8 cellular contexts compared by ENCODE assay signal in the genomic region with DNA sequence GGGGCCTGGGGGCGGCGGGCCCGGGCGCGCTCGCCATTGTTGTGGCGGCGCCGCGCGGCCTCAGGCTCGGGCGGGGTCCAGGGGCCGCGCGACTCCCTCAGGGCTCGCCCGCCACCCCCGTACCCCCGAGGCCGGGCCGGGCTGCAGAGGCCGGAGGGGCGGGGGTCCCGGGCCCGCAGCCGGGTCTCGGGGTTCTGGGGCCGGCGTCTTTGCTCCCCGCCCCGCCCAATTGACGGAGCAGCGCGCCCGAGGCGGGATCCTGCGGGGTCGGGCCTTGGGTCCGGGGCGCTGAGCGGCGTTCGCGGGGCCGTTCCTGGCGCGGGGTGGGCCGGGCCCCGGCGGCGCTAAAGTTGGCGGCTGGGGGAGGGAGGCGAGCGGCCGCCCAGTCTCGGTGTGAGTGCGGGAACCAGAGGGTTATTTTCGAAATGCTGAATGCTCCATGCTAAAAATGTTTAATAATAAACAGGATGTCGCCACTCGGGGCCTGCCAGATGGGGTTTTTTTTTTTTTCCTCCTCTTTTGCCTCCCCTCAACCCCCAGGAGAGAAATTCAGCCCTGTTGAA. TPM values are rescaled to one million over a fixed set of nuclear protein-coding genes. Genes with fewer than 3 reads are reported as not detected.
DNase-seq lines count a peak whose midpoint lies in the region; ATAC-seq, FAIRE-seq and TF ChIP-seq lines count a peak whose summit lies in the region.

No MANE protein-coding gene starts in this region.

- H4K20me1 ChIP-seq in PC-3 (ENCODE audit: low read length): peaks cover 40% of the 10 kb centered on the region

- no peak overlapping the region for H2AFZ ChIP-seq in PC-3 (ENCODE audit: low read length)

- no peaks in the 10 kb centered on the region for H3F3A ChIP-seq in PC-3 (ENCODE audit: low read length, unreplicated experiment)

- H3K36me3 ChIP-seq in PC-3 (ENCODE audit: low read depth, low read length): no peaks in the 10 kb centered on the region

- peaks cover 53% of the 10 kb centered on the region for H3K4me1 Mint-ChIP-seq in activated naive CD4-positive, alpha-beta T cell treated with anti-CD3 and anti-CD28 coated beads, Interleukin-2, amount 50 U/mL, for 24 hours

- DNase-seq in GM12891 (ENCODE audit: insufficient read length, low spot score): peak; percentile 39
- no peak for DNase-seq in PC-3
- peak in 32 of 42 donors; percentile 29 to 79 (median 60) for DNase-seq in head of caudate nucleus
- peak in 6 of 10 donors; percentile 41 to 87 (median 65) for DNase-seq in posterior cingulate gyrus
- DNase-seq in HPDE6-E6E7 (ENCODE audit: extremely low spot score): no peak
- no peak for DNase-seq in H4 (ENCODE audit: low spot score)

- peak overlapping the region; percentile 98 for H3K4me3 ChIP-seq in PC-3 (ENCODE audit: low read length)

- H3K36me3 Mint-ChIP-seq in activated naive CD4-positive, alpha-beta T cell treated with anti-CD3 and anti-CD28 coated beads, Interleukin-2, amount 50 U/mL, for 24 hours: no peaks in the 10 kb centered on the region

- no peaks in the 10 kb centered on the region for H3K27me3 ChIP-seq in PC-3 (ENCODE audit: low read length)

- peak overlapping the region; percentile 96 for H3K4me2 ChIP-seq in PC-3 (ENCODE audit: low read length)

- BruUV-seq in PC-3 (replicated peaks; lab: Mats Ljungman, UMichigan): no TSS peak

- peak overlapping the region; percentile 92 for H3K27ac Mint-ChIP-seq in activated naive CD4-positive, alpha-beta T cell treated with anti-CD3 and anti-CD28 coated beads, Interleukin-2, amount 50 U/mL, for 24 hours

- H3K9me2 ChIP-seq in PC-3 (replicated peaks; ENCODE audit: low read length): no peaks in the 10 kb centered on the region

- H3K79me2 ChIP-seq in PC-3 (ENCODE audit: low read length): peaks cover 51% of the 10 kb centered on the region

- H3K9me3 ChIP-seq in PC-3 (ENCODE audit: low read length): no peaks in the 10 kb centered on the region

- POLR2A ChIA-PET in PC-3 (lab: Charles Lee; ENCODE audit: unreplicated experiment): interaction anchor here (0.7 kb wide), 2 partner anchors 12 to 26 kb away, joined by 3 to 7 read pairs; no protein-coding TSS in a partner anchor

- peak overlapping the region; percentile 34; the same call in 1 of the 2 replicates for H3K27ac ChIP-seq in PC-3 (ENCODE audit: low read length)

- H3K4me1 ChIP-seq in PC-3 (ENCODE audit: insufficient read depth, low read length): peaks cover 27% of the 10 kb centered on the region

- TF ChIP-seq POLR2A in GM12891 (IDR thresholded peaks at IDR 0.05; ENCODE audit: low read depth, low read length): no peak

- peak overlapping the region; percentile 89 for H3K4me3 Mint-ChIP-seq in activated naive CD4-positive, alpha-beta T cell treated with anti-CD3 and anti-CD28 coated beads, Interleukin-2, amount 50 U/mL, for 24 hours

- intact Hi-C loops in PC-3 (cut with micrococcal nuclease): loop anchor here (2.0 kb wide), 1 partner anchor 28 kb away; no protein-coding TSS in a partner anchor
- intact Hi-C loops in head of caudate nucleus (cut with DNase I): no loop called here
- intact Hi-C loops in posterior cingulate gyrus (cut with DNase I): no loop called here

- no peak for TF ChIP-seq CTCF in PC-3 (conservative IDR thresholded peaks at IDR 0.05; ENCODE audit: low read depth, low read length)

- no peaks in the 10 kb centered on the region for H3K27me3 Mint-ChIP-seq in activated naive CD4-positive, alpha-beta T cell treated with anti-CD3 and anti-CD28 coated beads, Interleukin-2, amount 50 U/mL, for 24 hours

- CTCF ChIA-PET in PC-3 (lab: Charles Lee): no interaction called here

- no peaks in the 10 kb centered on the region for H3K9me3 Mint-ChIP-seq in activated naive CD4-positive, alpha-beta T cell treated with anti-CD3 and anti-CD28 coated beads, Interleukin-2, amount 50 U/mL, for 24 hours

- H3K9ac ChIP-seq in PC-3 (ENCODE audit: low read length): peak overlapping the region; percentile 90

- FAIRE-seq in GM12891 (lab: Jason Lieb, UNC): no peak

- ATAC-seq in HG02588 (IDR thresholded peaks at IDR 0.05; ENCODE audit: unreplicated experiment) (peak; percentile 38), PC-3 (peak; percentile 8; the same call in 1 of the 2 replicates)

TF ChIP-seq in GM12891, 5 proteins besides CTCF, POLR2A, EP300 and RAD21:
- no peak for TF ChIP-seq PAX5 (IDR thresholded peaks at IDR 0.05; ENCODE audit: insufficient read depth, low read length, severe bottlenecking)
- no peak for TF ChIP-seq POU2F2 (IDR thresholded peaks at IDR 0.05; ENCODE audit: low read depth, low read length)
- no peak for TF ChIP-seq POLR2AphosphoS5 (IDR thresholded peaks at IDR 0.05; ENCODE audit: low read depth, low read length)
- no peak for TF ChIP-seq SPI1 (IDR thresholded peaks at IDR 0.05; ENCODE audit: low read depth, low read length)
- no peak for TF ChIP-seq TAF1 (IDR thresholded peaks at IDR 0.05; ENCODE audit: low read depth, low read length)

RNA-seq across cellular contexts. Expression of a gene that starts 0.7 kb away (rescaled TPM):
- polyA plus RNA-seq in GM12891 (2012; ENCODE audit: low read depth, missing spikeins): 42.1 TPM
- total RNA-seq in PC-3 (2014; rRNA removed): 46.9 and 64.7 TPM in 2 replicates
- total RNA-seq in H4 (2014; rRNA removed; shearing (Covaris generic)): 26.2 and 33.1 TPM in 2 replicates

Comparison
In these comparisons a context has a peak if more than half of its experiments do, and no peak if none do; other contexts are left out.
1. DNase-seq: peak in GM12891 (single experiment), head of caudate nucleus (32 of 42) and posterior cingulate gyrus (6 of 10); none in PC-3 (single experiment), HPDE6-E6E7 (single experiment) and H4 (single experiment).